ENCODE assay signal across 14 cellular contexts in the genomic region with DNA sequence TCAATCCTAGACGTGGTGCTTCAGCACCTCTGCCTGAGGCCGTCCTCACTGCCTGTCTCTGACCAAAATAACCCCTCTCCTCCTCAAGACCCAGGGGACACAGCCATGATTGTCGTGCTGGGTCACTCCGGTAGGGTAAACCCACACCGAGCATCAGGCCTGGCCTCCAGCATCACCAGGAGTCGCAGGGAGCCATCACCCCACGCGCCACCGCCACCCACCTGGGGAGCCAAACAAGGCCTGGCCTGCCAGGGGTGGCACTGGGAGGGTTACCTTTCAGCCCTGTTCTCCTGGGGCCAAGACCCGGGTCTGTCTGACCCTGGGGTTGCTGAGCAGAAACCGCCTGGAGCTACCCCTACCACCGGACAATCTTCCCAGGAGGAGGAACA. TPM values are rescaled to one million over a fixed set of nuclear protein-coding genes. Genes with fewer than 3 reads are reported as not detected.
A peak's percentile ranks its signal among the peaks of the same experiment; 100 is the strongest.
DNase-seq lines count a peak whose midpoint lies in the region; ATAC-seq and TF ChIP-seq lines count a peak whose summit lies in the region.
"Had no signal": no experiment of that assay in that cellular context is flagged by ENCODE, and none has a peak within 500 bp of the region (broad histone marks: within the 10 kb centered on the region; RNA-seq: fewer than 3 reads in every experiment).

No MANE protein-coding gene starts in this region.

- no peak overlapping the region for H3K4me3 ChIP-seq in ACC112 (ENCODE audit: low read depth, low read length)
- H3K4me3 ChIP-seq in hepatocyte: no peak overlapping the region
- no peak overlapping the region for H3K4me3 ChIP-seq in MG63

- ATAC-seq in stimulated activated effector memory CD8-positive, alpha-beta T cell treated with anti-CD3 and anti-CD28 coated beads, Interleukin-12 subunit alpha, Interleukin-12 subunit beta, amount 100 ng/mL, for 72 hours: no peak
- ATAC-seq in activated naive CD4-positive, alpha-beta T cell treated with anti-CD3 and anti-CD28 coated beads, Interleukin-2, amount 50 U/mL, for 72 hours: no peak
- ATAC-seq: T-helper 17 cell had no signal

- no peaks in the 10 kb centered on the region for H3K9me2 ChIP-seq in hepatocyte (replicated peaks; ENCODE audit: insufficient read depth)

- H3K9me3 ChIP-seq in hepatocyte (ENCODE audit: low read depth) (no peaks in the 10 kb centered on the region), MG63 (no peaks in the 10 kb centered on the region)

- H2AFZ ChIP-seq in ACC112 (ENCODE audit: low read length, unreplicated experiment) (no peak overlapping the region), hepatocyte (no peak overlapping the region)

- H3K4me1 Mint-ChIP-seq in stimulated activated effector memory CD8-positive, alpha-beta T cell treated with anti-CD3 and anti-CD28 coated beads, Interleukin-12 subunit alpha, Interleukin-12 subunit beta, amount 100 ng/mL, for 72 hours: peaks cover 25% of the 10 kb centered on the region
- H3K4me1 Mint-ChIP-seq: activated CD4-positive, alpha-beta T cell treated with anti-CD3 and anti-CD28 coated beads, Interleukin-2, amount 10 ng/mL, durations not matched to agents 24 days and 14 days had no signal

- 88% methylated on average over 12 of the region's 12 CpGs for WGBS in hepatocyte (ENCODE audit: low lambda C conversion rate, missing lambda C conversion rate)

- H3K27ac ChIP-seq in ACC112 (ENCODE audit: low read depth, low read length): peak overlapping the region; percentile 91
- H3K27ac ChIP-seq in angular gyrus (ENCODE audit: low read depth, low read length): peak overlapping the region; percentile 80
- peak overlapping the region; percentile 68 for H3K27ac ChIP-seq in hepatocyte

- H3K27me3 ChIP-seq in ACC112 (ENCODE audit: insufficient read depth, low read length): no peaks in the 10 kb centered on the region
- no peaks in the 10 kb centered on the region for H3K27me3 ChIP-seq in hepatocyte
- H3K27me3 ChIP-seq in MG63: no peaks in the 10 kb centered on the region

- DNase-seq in hepatocyte (ENCODE audit: low spot score): no peak
- DNase-seq in stimulated activated effector memory CD8-positive, alpha-beta T cell treated with anti-CD3 and anti-CD28 coated beads, Interleukin-12 subunit alpha, Interleukin-12 subunit beta, amount 100 ng/mL, for 72 hours (ENCODE audit: low spot score in 2 of 2): no peak
- no peak for DNase-seq in NK-92 treated with Interleukin-12 subunit alpha and Interleukin-12 subunit beta, amount 100 ng/mL, for 24 hours (lab: John Stamatoyannopoulos, UW)
- no peak for DNase-seq in MG63
- no peak for DNase-seq in NCI-H345 (lab: John Stamatoyannopoulos, UW)
- no peak for DNase-seq in activated naive CD4-positive, alpha-beta T cell treated with anti-CD3 and anti-CD28 coated beads, Interleukin-2, amount 50 U/mL, for 72 hours (ENCODE audit: low spot score in 2 of 2)
- DNase-seq: activated CD4-positive, alpha-beta T cell treated with anti-CD3 and anti-CD28 coated beads, Interleukin-2, amount 10 ng/mL, durations not matched to agents 24 days and 14 days; Kasumi-1; NCI-H1694 treated with DMSO at 0.1 percent for 48 hours; stimulated activated CD4-positive, alpha-beta T cell treated with anti-CD3 and anti-CD28 coated beads, Interleukin-2, amount 100 ng/mL, for 24 hours; T-helper 17 cell had no signal

- H3K4me3 Mint-ChIP-seq in stimulated activated effector memory CD8-positive, alpha-beta T cell treated with anti-CD3 and anti-CD28 coated beads, Interleukin-12 subunit alpha, Interleukin-12 subunit beta, amount 100 ng/mL, for 72 hours: no peak overlapping the region
- H3K4me3 Mint-ChIP-seq: activated CD4-positive, alpha-beta T cell treated with anti-CD3 and anti-CD28 coated beads, Interleukin-2, amount 10 ng/mL, durations not matched to agents 24 days and 14 days; mesothelial cell of epicardium; T-helper 17 cell had no signal

- no peak for TF ChIP-seq CTCF in hepatocyte (IDR thresholded peaks at IDR 0.05; ENCODE audit: poor library complexity)

- H3K4me2 ChIP-seq in hepatocyte: peak overlapping the region; percentile 65

- H3K79me2 ChIP-seq in ACC112 (ENCODE audit: control insufficient read depth, insufficient read depth, low read length, unreplicated experiment): no peaks in the 10 kb centered on the region
- no peaks in the 10 kb centered on the region for H3K79me2 ChIP-seq in hepatocyte

- H4K20me1 ChIP-seq in hepatocyte (ENCODE audit: insufficient read depth, poor library complexity, severe bottlenecking): no peaks in the 10 kb centered on the region

- H3K36me3 Mint-ChIP-seq in stimulated activated effector memory CD8-positive, alpha-beta T cell treated with anti-CD3 and anti-CD28 coated beads, Interleukin-12 subunit alpha, Interleukin-12 subunit beta, amount 100 ng/mL, for 72 hours: peaks cover 75% of the 10 kb centered on the region
- H3K36me3 Mint-ChIP-seq in activated naive CD4-positive, alpha-beta T cell treated with anti-CD3 and anti-CD28 coated beads, Interleukin-2, amount 50 U/mL, for 72 hours: no peaks in the 10 kb centered on the region
- H3K36me3 Mint-ChIP-seq: mesothelial cell of epicardium had no signal

- H3K36me3 ChIP-seq in ACC112 (ENCODE audit: insufficient read depth, low read length) (peaks cover 3% of the 10 kb centered on the region; the same call in 1 of the 2 replicates), hepatocyte (replicated peaks; ENCODE audit: insufficient read depth, low read depth) (no peaks in the 10 kb centered on the region), MG63 (no peaks in the 10 kb centered on the region)

- H3K4me1 ChIP-seq in ACC112 (ENCODE audit: control insufficient read depth, insufficient read depth, low read length, unreplicated experiment) (peaks cover 21% of the 10 kb centered on the region), hepatocyte (ENCODE audit: insufficient read depth) (peaks cover 25% of the 10 kb centered on the region)

- H3K9me3 Mint-ChIP-seq in stimulated activated effector memory CD8-positive, alpha-beta T cell treated with anti-CD3 and anti-CD28 coated beads, Interleukin-12 subunit alpha, Interleukin-12 subunit beta, amount 100 ng/mL, for 72 hours: no peaks in the 10 kb centered on the region
- H3K9me3 Mint-ChIP-seq in activated naive CD4-positive, alpha-beta T cell treated with anti-CD3 and anti-CD28 coated beads, Interleukin-2, amount 50 U/mL, for 72 hours: no peaks in the 10 kb centered on the region
- H3K9me3 Mint-ChIP-seq: activated CD4-positive, alpha-beta T cell treated with anti-CD3 and anti-CD28 coated beads, Interleukin-2, amount 10 ng/mL, durations not matched to agents 24 days and 14 days; mesothelial cell of epicardium had no signal

- H3K27ac Mint-ChIP-seq in stimulated activated effector memory CD8-positive, alpha-beta T cell treated with anti-CD3 and anti-CD28 coated beads, Interleukin-12 subunit alpha, Interleukin-12 subunit beta, amount 100 ng/mL, for 72 hours: peak overlapping the region; percentile 30
- no peak overlapping the region for H3K27ac Mint-ChIP-seq in activated naive CD4-positive, alpha-beta T cell treated with anti-CD3 and anti-CD28 coated beads, Interleukin-2, amount 50 U/mL, for 72 hours
- H3K27ac Mint-ChIP-seq: activated CD4-positive, alpha-beta T cell treated with anti-CD3 and anti-CD28 coated beads, Interleukin-2, amount 10 ng/mL, durations not matched to agents 24 days and 14 days; mesothelial cell of epicardium; T-helper 17 cell had no signal

RNA-seq across cellular contexts. Expression of a gene that starts 39.3 kb away (rescaled TPM):
- 115 and 150 TPM in 2 replicates for total RNA-seq in hepatocyte
- polyA plus RNA-seq in hepatocyte: 366 and 385 TPM in 2 replicates
- 377 and 715 TPM in 2 replicates for total RNA-seq in MG63 (2014; rRNA removed; shearing (Covaris generic); ENCODE audit: low replicate concordance)
- total RNA-seq in activated naive CD4-positive, alpha-beta T cell treated with anti-CD3 and anti-CD28 coated beads, Interleukin-2, amount 50 U/mL, for 72 hours: not detected
- total RNA-seq: activated CD4-positive, alpha-beta T cell treated with anti-CD3 and anti-CD28 coated beads, Interleukin-2, amount 10 ng/mL, durations not matched to agents 24 days and 14 days; T-helper 17 cell had no signal

Comparison
In these comparisons a context has a peak if more than half of its experiments do, and no peak if none do; other contexts are left out.
1. RNA of a gene that starts 39.3 kb away (total RNA-seq): 377 to 715 TPM in MG63 and 115 to 150 TPM in hepatocyte; not detected in activated naive CD4-positive, alpha-beta T cell treated with anti-CD3 and anti-CD28 coated beads, Interleukin-2, amount 50 U/mL, for 72 hours; every median in the first group is over 100 times any median in the second.
2. Peak in every context shown above with its lines, with median percentiles within 50 percentile points of each other: H3K27ac ChIP-seq.